ENCODE assay signal across 11 cellular contexts in genomic region chr1:78247079-78247478, GRCh38.
"Had no signal": no experiment of that assay in that cellular context is flagged by ENCODE, and none has a peak within 500 bp of the region (broad histone marks: within the 10 kb centered on the region; RNA-seq: fewer than 3 reads in every experiment).

No MANE protein-coding gene starts in this region.

- FAIRE-seq: H1, H54 had no signal

- H3K4me1 ChIP-seq: HAP-1 had no signal

- H3K4me2 ChIP-seq: GM23338 had no signal

- ATAC-seq: GM23338, HCT116 had no signal

- H3K27ac ChIP-seq: GM23248 had no signal

- H3K36me3 ChIP-seq: HAP-1 had no signal

- H3K4me3 ChIP-seq: GM23248, GM23338, HAP-1 had no signal

- H2AFZ ChIP-seq: GM23248, GM23338 had no signal

- H3K9me3 ChIP-seq: HAP-1 had no signal

- DNase-seq: GM23248, GOT3, H7, H9, HCEC 1CT, HFFc6 had no signal

- H3K9ac ChIP-seq: GM23248 had no signal
